Comparison of ENCODE assay signal across 1 cellular context in the genomic region with DNA sequence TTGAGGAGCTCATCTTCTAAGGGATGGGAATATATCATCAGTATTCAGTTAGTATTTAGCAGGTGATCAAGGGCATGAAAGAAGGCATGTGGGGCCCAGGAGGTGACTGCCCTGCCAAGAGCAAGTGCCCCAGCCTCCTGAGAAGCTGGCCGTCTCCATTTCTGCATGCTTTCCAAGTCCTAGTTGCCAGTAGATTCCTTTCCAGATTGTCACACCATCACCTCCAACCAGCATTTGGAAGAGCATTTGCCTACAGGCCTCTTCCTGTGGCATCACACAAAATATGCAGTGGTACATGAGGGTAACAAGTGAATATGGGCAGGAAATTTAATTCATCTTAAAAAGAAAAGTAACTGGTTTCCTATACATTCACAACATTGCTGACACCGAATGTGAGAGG.
TF ChIP-seq lines count a peak whose summit lies in the region.

No MANE protein-coding gene starts in this region.

TF ChIP-seq in GM12878, 131 proteins besides CTCF, POLR2A, EP300 and RAD21:
- TF ChIP-seq, protein P1, sequence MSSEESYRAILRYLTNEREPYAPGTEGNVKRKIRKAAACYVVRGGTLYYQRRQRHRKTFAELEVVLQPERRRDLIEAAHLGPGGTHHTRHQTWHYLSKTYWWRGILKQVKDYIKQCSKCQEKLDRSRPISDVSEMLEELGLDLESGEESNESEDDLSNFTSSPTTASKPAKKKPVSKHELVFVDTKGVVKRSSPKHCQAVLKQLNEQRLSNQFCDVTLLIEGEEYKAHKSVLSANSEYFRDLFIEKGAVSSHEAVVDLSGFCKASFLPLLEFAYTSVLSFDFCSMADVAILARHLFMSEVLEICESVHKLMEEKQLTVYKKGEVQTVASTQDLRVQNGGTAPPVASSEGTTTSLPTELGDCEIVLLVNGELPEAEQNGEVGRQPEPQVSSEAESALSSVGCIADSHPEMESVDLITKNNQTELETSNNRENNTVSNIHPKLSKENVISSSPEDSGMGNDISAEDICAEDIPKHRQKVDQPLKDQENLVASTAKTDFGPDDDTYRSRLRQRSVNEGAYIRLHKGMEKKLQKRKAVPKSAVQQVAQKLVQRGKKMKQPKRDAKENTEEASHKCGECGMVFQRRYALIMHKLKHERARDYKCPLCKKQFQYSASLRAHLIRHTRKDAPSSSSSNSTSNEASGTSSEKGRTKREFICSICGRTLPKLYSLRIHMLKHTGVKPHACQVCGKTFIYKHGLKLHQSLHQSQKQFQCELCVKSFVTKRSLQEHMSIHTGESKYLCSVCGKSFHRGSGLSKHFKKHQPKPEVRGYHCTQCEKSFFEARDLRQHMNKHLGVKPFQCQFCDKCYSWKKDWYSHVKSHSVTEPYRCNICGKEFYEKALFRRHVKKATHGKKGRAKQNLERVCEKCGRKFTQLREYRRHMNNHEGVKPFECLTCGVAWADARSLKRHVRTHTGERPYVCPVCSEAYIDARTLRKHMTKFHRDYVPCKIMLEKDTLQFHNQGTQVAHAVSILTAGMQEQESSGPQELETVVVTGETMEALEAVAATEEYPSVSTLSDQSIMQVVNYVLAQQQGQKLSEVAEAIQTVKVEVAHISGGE (CRISPR knock-in tag; IDR thresholded peaks at IDR 0.05) = 0 out of 2 replicates have a peak, but pooled peaks have one; percentile 9
- TF ChIP-seq CEBPB (IDR thresholded peaks at IDR 0.05; ENCODE audit: borderline replicate concordance in 1 of 2, low read depth in 2 of 2, low read length in 2 of 2) (no peak), POLR2AphosphoS5 (IDR thresholded peaks at IDR 0.05; ENCODE audit: low read length) (no peak)
